ENCODE assay signal across 18 cellular contexts in genomic region chr2:138476940-138477339, GRCh38. TPM values are rescaled to one million over a fixed set of nuclear protein-coding genes. Genes with fewer than 3 reads are reported as not detected.
DNase-seq lines count a peak whose midpoint lies in the region; ATAC-seq and TF ChIP-seq lines count a peak whose summit lies in the region.
"Had no signal": no experiment of that assay in that cellular context is flagged by ENCODE, and none has a peak within 500 bp of the region (broad histone marks: within the 10 kb centered on the region; RNA-seq: fewer than 3 reads in every experiment).

No MANE protein-coding gene starts in this region.

- TF ChIP-seq CTCF in GM10248 (IDR thresholded peaks at IDR 0.05; ENCODE audit: control extremely low read depth, extremely low read depth, low read depth, missing control alignments) (peak; percentile 26), GM23338 (conservative IDR thresholded peaks at IDR 0.05; ENCODE audit: low read depth in 2 of 2) (peak in 1 of 2 experiments; percentile 53; a peak in 3 of 4 replicates), left lung (IDR thresholded peaks at IDR 0.05) (no peak), chondrocyte (IDR thresholded peaks at IDR 0.05) (no peak)

- H3K27me3 Mint-ChIP-seq in GM23338 (ENCODE audit: insufficient read depth, low read depth, poor library complexity) (no peaks in the 10 kb centered on the region), chondrocyte (ENCODE audit: low read depth) (no peaks in the 10 kb centered on the region)

- H3F3A ChIP-seq in GM23338 (replicated peaks; ENCODE audit: low read depth) = no peaks in the 10 kb centered on the region

- H3K36me3 Mint-ChIP-seq in GM23338 (ENCODE audit: low read depth) = no peaks in the 10 kb centered on the region
- no peaks in the 10 kb centered on the region for H3K36me3 Mint-ChIP-seq in chondrocyte (ENCODE audit: low read depth)
- H3K36me3 Mint-ChIP-seq: natural killer cell treated with Interleukin-12 subunit alpha and Interleukin-12 subunit beta and Interleukin-15 and Interleukin-18, amount 100 ng/mL, for 72 hours had no signal

- no peak overlapping the region for H3K4me2 ChIP-seq in GM23338
- H3K4me2 ChIP-seq: BLaER1 had no signal

- H3K4me3 Mint-ChIP-seq in GM23338 = no peak overlapping the region
- H3K4me3 Mint-ChIP-seq in chondrocyte (ENCODE audit: unreplicated experiment) = no peak overlapping the region
- H3K4me3 Mint-ChIP-seq: activated CD8-positive, alpha-beta T cell treated with anti-CD3 and anti-CD28 coated beads for 36 hours; natural killer cell treated with Interleukin-12 subunit alpha and Interleukin-12 subunit beta and Interleukin-15 and Interleukin-18, amount 100 ng/mL, for 72 hours had no signal

- no peak overlapping the region for H2AFZ ChIP-seq in GM23338

- H3K9me3 Mint-ChIP-seq in GM23338 (no peaks in the 10 kb centered on the region), chondrocyte (ENCODE audit: low read depth) (no peaks in the 10 kb centered on the region)
- H3K9me3 Mint-ChIP-seq: activated CD8-positive, alpha-beta T cell treated with anti-CD3 and anti-CD28 coated beads for 36 hours; natural killer cell treated with Interleukin-12 subunit alpha and Interleukin-12 subunit beta and Interleukin-15 and Interleukin-18, amount 100 ng/mL, for 72 hours had no signal

- no peaks in the 10 kb centered on the region for H3K27me3 ChIP-seq in GM23338 (ENCODE audit: insufficient read depth)
- H3K27me3 ChIP-seq in left lung = no peaks in the 10 kb centered on the region
- H3K27me3 ChIP-seq: BLaER1, heart right ventricle had no signal

- no peaks in the 10 kb centered on the region for H3K4me1 ChIP-seq in GM23338 (ENCODE audit: insufficient read depth)
- peaks cover 0 to 6% of the 10 kb centered on the region in 2 donors for H3K4me1 ChIP-seq in left lung
- H3K4me1 ChIP-seq: BLaER1 had no signal

- H3K27ac ChIP-seq in GM23338 (ENCODE audit: low read depth) = no peak overlapping the region
- no peak overlapping the region for H3K27ac ChIP-seq in left lung
- H3K27ac ChIP-seq: BLaER1, heart right ventricle had no signal

- POLR2A ChIA-PET in GM10248 (lab: Yijun Ruan, JAX) = no interaction called here

- H3K9me2 ChIP-seq in GM23338 (ENCODE audit: insufficient read depth) = no peaks in the 10 kb centered on the region

- no peaks in the 10 kb centered on the region for H4K20me1 ChIP-seq in GM23338 (replicated peaks; ENCODE audit: insufficient read depth)
- H4K20me1 ChIP-seq: BLaER1 had no signal

- no peaks in the 10 kb centered on the region for H3K4me1 Mint-ChIP-seq in GM23338
- H3K4me1 Mint-ChIP-seq in chondrocyte (ENCODE audit: low read depth) = peaks cover 10% of the 10 kb centered on the region

- DNase-seq in GM10248 (ENCODE audit: extremely low spot score) (no peak), GM23338 (ENCODE audit: low spot score) (peak; percentile 25), left lung (no peak), chondrocyte (ENCODE audit: low spot score) (no peak), NCI-H1417 treated with DMSO at 0.1 percent for 48 hours (lab: John Stamatoyannopoulos, UW) (no peak), putamen (ENCODE audit: low spot score) (no peak), NCI-H2196 treated with DMSO at 0.1 percent for 48 hours (lab: John Stamatoyannopoulos, UW; ENCODE audit: unreplicated experiment) (no peak)
- DNase-seq: activated CD8-positive, alpha-beta T cell treated with anti-CD3 and anti-CD28 coated beads for 36 hours; amniotic stem cell; EL; GOT3; heart right ventricle; NCI-H1436 treated with DMSO at 0.1 percent for 48 hours; NCI-H774 had no signal

- H3K4me3 ChIP-seq in GM23338 = no peak overlapping the region
- no peak overlapping the region for H3K4me3 ChIP-seq in left lung
- H3K4me3 ChIP-seq: BLaER1, heart right ventricle had no signal

- intact Hi-C loops in left lung (cut with DNase I) = no loop called here

- H3K36me3 ChIP-seq in GM23338 (ENCODE audit: insufficient read depth) (no peaks in the 10 kb centered on the region), left lung (no peaks in the 10 kb centered on the region)
- H3K36me3 ChIP-seq: BLaER1, heart right ventricle had no signal

- H3K27ac Mint-ChIP-seq in GM23338 (no peak overlapping the region), chondrocyte (ENCODE audit: unreplicated experiment) (no peak overlapping the region)
- H3K27ac Mint-ChIP-seq: activated CD8-positive, alpha-beta T cell treated with anti-CD3 and anti-CD28 coated beads for 36 hours; natural killer cell treated with Interleukin-12 subunit alpha and Interleukin-12 subunit beta and Interleukin-15 and Interleukin-18, amount 100 ng/mL, for 72 hours had no signal

- H3K9me3 ChIP-seq in left lung = no peaks in the 10 kb centered on the region
- H3K9me3 ChIP-seq: BLaER1, heart right ventricle had no signal

- H3K79me2 ChIP-seq in GM23338 (replicated peaks; ENCODE audit: insufficient read depth) = no peaks in the 10 kb centered on the region

- ATAC-seq in GM23338 = peak; percentile 64
- ATAC-seq in SK-N-SH treated with all-trans-retinoic acid at 6 μM for 48 hours = 0 out of 3 replicates have a peak, but pooled peaks have one; percentile 35
- peak; percentile 38 for ATAC-seq in left lung
- ATAC-seq: activated CD8-positive, alpha-beta T cell treated with anti-CD3 and anti-CD28 coated beads for 36 hours; heart right ventricle; natural killer cell treated with Interleukin-12 subunit alpha and Interleukin-12 subunit beta and Interleukin-15 and Interleukin-18, amount 100 ng/mL, for 72 hours; Right ventricle myocardium inferior had no signal

- CTCF ChIA-PET in GM10248 (lab: Yijun Ruan, JAX) = interaction anchor here (0.8 to 1.7 kb wide), 5 partner anchors 9 to 70 kb away, joined by 3 to 4 read pairs (median 3); no protein-coding TSS in a partner anchor

TF ChIP-seq in GM23338, 12 proteins besides CTCF, POLR2A, EP300 and RAD21 (continues in another document):
- TF ChIP-seq, protein P1, sequence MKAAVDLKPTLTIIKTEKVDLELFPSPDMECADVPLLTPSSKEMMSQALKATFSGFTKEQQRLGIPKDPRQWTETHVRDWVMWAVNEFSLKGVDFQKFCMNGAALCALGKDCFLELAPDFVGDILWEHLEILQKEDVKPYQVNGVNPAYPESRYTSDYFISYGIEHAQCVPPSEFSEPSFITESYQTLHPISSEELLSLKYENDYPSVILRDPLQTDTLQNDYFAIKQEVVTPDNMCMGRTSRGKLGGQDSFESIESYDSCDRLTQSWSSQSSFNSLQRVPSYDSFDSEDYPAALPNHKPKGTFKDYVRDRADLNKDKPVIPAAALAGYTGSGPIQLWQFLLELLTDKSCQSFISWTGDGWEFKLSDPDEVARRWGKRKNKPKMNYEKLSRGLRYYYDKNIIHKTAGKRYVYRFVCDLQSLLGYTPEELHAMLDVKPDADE (IDR thresholded peaks at IDR 0.05) = no peak
- TF ChIP-seq EZH2phosphoT487 (IDR thresholded peaks at IDR 0.05; ENCODE audit: unreplicated experiment) = no peak

TF ChIP-seq in SK-N-SH treated with all-trans-retinoic acid at 6 μM for 48 hours, 23 proteins besides CTCF, POLR2A, EP300 and RAD21:
- TF ChIP-seq, protein P2, sequence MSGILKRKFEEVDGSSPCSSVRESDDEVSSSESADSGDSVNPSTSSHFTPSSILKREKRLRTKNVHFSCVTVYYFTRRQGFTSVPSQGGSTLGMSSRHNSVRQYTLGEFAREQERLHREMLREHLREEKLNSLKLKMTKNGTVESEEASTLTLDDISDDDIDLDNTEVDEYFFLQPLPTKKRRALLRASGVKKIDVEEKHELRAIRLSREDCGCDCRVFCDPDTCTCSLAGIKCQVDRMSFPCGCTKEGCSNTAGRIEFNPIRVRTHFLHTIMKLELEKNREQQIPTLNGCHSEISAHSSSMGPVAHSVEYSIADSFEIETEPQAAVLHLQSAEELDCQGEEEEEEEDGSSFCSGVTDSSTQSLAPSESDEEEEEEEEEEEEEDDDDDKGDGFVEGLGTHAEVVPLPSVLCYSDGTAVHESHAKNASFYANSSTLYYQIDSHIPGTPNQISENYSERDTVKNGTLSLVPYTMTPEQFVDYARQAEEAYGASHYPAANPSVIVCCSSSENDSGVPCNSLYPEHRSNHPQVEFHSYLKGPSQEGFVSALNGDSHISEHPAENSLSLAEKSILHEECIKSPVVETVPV (CRISPR knock-in tag; IDR thresholded peaks at IDR 0.05) = no peak
- TF ChIP-seq ZFP3 (CRISPR knock-in tag; IDR thresholded peaks at IDR 0.05) (no peak), PPARA (CRISPR knock-in tag; IDR thresholded peaks at IDR 0.05; ENCODE audit: borderline replicate concordance) (no peak), TCF4 (CRISPR knock-in tag; IDR thresholded peaks at IDR 0.05; ENCODE audit: borderline replicate concordance) (no peak), OSR1 (CRISPR knock-in tag; IDR thresholded peaks at IDR 0.05) (no peak), RARB (CRISPR knock-in tag; IDR thresholded peaks at IDR 0.05) (no peak), GLIS3 (CRISPR knock-in tag; IDR thresholded peaks at IDR 0.05) (no peak), TOX (CRISPR knock-in tag; IDR thresholded peaks at IDR 0.05; ENCODE audit: borderline replicate concordance) (no peak), PATZ1 (CRISPR knock-in tag; IDR thresholded peaks at IDR 0.05; ENCODE audit: borderline replicate concordance) (no peak)

RNA-seq across cellular contexts. Expression of gene SPOPL, which starts 24.6 kb away (rescaled TPM):
- total RNA-seq in GM23338 (2014; rRNA removed; shearing (Covaris generic)) = 13.5 and 15.4 TPM in 2 replicates
- 3.1 and 4.5 TPM in 2 replicates for polyA plus RNA-seq in GM23338 (2016; fragmentation: Nextera tagmentation; extraction: Ambion mirVana)
- total RNA-seq in left lung (10 to 100 TPM; 24.7 to 29.4 TPM), chondrocyte (9.9 to 16.2 TPM (median 14.7 TPM) in 3 replicates)
